8 cellular contexts compared by ENCODE assay signal in the genomic region with DNA sequence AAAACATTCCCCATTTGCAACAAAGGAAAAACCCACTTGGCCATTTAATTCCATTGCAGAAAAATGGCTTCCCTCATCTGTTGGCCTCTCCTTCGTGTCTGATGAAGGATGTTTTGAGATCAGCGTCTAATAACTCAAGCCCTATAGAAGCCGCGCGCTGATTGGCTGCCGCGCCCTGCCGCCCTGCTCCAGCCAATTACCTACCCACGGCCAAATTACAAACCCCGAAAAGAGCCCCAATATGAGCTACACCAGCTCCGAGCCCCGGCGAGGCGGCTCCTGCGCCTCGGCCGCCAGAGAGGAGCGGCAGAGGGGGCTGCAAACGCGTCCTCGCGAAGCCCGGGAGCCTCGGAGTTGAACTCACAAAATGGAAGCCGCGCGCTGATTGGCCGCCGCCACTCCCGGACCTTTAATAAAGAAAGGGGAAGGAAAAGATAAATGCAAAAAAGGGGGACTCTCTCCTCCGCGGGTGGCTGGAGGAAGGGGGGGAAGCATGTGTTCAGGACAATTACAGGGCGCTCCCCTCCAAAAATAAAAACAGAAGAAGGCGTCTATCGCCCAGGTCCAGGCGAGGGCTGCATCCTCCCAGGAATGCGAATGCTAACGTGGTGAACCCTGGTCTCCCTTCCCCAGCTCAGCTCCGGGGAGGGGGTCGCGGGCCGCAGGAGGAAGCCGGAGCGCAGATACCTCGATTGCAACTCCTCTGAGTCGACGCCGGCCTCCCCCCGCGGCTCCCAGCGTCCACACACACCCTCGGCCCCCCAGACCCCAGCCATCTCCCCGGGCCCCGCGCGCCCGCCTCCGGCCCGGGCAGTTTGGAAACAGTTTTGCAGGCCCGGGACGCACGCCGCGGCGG. TPM values are rescaled to one million over a fixed set of nuclear protein-coding genes. Genes with fewer than 3 reads are reported as not detected.
A peak's percentile ranks its signal among the peaks of the same experiment; 100 is the strongest.
DNase-seq lines count a peak whose midpoint lies in the region; ATAC-seq, FAIRE-seq and TF ChIP-seq lines count a peak whose summit lies in the region.

No MANE protein-coding gene starts in this region.

- WGBS in esophagus, 2 donors, result 0 to 1% methylated on average over 64 to 65 of the region's 65 CpGs

- TF ChIP-seq CTCF in D721Med (IDR thresholded peaks at IDR 0.05; ENCODE audit: insufficient read depth, missing control alignments) (no peak), Panc1 (IDR thresholded peaks at IDR 0.05) (no peak)

- POLR2A ChIA-PET in Panc1 (lab: Charles Lee), result interaction anchor here (0.6 to 1.2 kb wide), 3 partner anchors 10 to 452 kb away, joined by 3 read pairs; a partner anchor contains a TSS

- peak; percentile 11 for FAIRE-seq in D721Med (lab: Jason Lieb, UNC)

- no peaks in the 10 kb centered on the region for H3K27me3 ChIP-seq in Panc1 (ENCODE audit: control insufficient read depth, insufficient read depth, low read length)
- H3K27me3 ChIP-seq in esophagus (ENCODE audit: control insufficient read depth in 1 of 2, insufficient read depth in 2 of 2, low read length in 2 of 2), result no peaks in the 10 kb centered on the region
- H3K27me3 ChIP-seq in mucosa of rectum (ENCODE audit: control insufficient read depth in 2 of 2, insufficient read depth in 2 of 2, low read length in 2 of 2), result no peaks in the 10 kb centered on the region

- intact Hi-C loops in Panc1 (cut with micrococcal nuclease; ENCODE audit: unreplicated experiment), result no loop called here

- CTCF ChIA-PET in Panc1 (lab: Charles Lee), result interaction anchor here (0.5 to 1.1 kb wide), 2 partner anchors 9 to 26 kb away, joined by 3 to 4 read pairs; no protein-coding TSS in a partner anchor

- ATAC-seq in GM21576 (IDR thresholded peaks at IDR 0.05; ENCODE audit: unreplicated experiment) (peak; percentile 39), Panc1 (peak; percentile 60)

- no TSS peak for BruUV-seq in Panc1 (replicated peaks; lab: Mats Ljungman, UMichigan)

- peak overlapping the region; percentile 55 to 72 for H3K4me3 ChIP-seq in Panc1 (ENCODE audit: low read depth in 2 of 2, low read length in 2 of 2)
- peak overlapping the region; percentile 71 to 88 for H3K4me3 ChIP-seq in esophagus (ENCODE audit: low read depth in 1 of 2, low read length in 2 of 2)
- peak overlapping the region; percentile 87 to 90 for H3K4me3 ChIP-seq in mucosa of rectum (ENCODE audit: low read length in 2 of 2)

- H3K9ac ChIP-seq in mucosa of rectum (ENCODE audit: low read depth in 1 of 2, low read length in 2 of 2), result peak overlapping the region; percentile 96 to 98

- DNase-seq in D721Med (ENCODE audit: insufficient read length, low spot score) (peak; percentile 73), Panc1 (ENCODE audit: low read depth, low spot score) (no peak)
- DNase-seq in activated T-cell treated with anti-CD3 and anti-CD28 coated beads, Interleukin-2, amount 50 U/mL, for 48 hours, result peak; percentile 92 to 95
- peak; percentile 90 for DNase-seq in stimulated activated CD8-positive, alpha-beta memory T cell treated with anti-CD3 and anti-CD28 coated beads, Interleukin-4, amount 100 ng/mL, for 48 hours

- H3K9me3 ChIP-seq in KOPT-K1 (ENCODE audit: insufficient read depth, low read length, poor library complexity, severe bottlenecking), result no peaks in the 10 kb centered on the region
- no peaks in the 10 kb centered on the region for H3K9me3 ChIP-seq in Panc1 (ENCODE audit: control insufficient read depth, insufficient read depth, low read depth, low read length)
- no peaks in the 10 kb centered on the region for H3K9me3 ChIP-seq in esophagus (ENCODE audit: control insufficient read depth in 2 of 2, insufficient read depth in 1 of 2, low read depth in 1 of 2, low read length in 1 of 2)
- H3K9me3 ChIP-seq in mucosa of rectum (ENCODE audit: control insufficient read depth in 2 of 2, low read length in 2 of 2), result no peaks in the 10 kb centered on the region

- H3K27ac ChIP-seq in KOPT-K1 (ENCODE audit: low read depth, low read length, poor library complexity, severe bottlenecking), result peak overlapping the region; percentile 98
- H3K27ac ChIP-seq in Panc1 (ENCODE audit: low read length), result peak overlapping the region; percentile 98
- peak overlapping the region; percentile 99 for H3K27ac ChIP-seq in esophagus (ENCODE audit: low read depth in 2 of 2, low read length in 1 of 2)
- peak overlapping the region; percentile 100 for H3K27ac ChIP-seq in mucosa of rectum (ENCODE audit: low read depth in 2 of 2, low read length in 2 of 2)

- H3K4me1 ChIP-seq in Panc1 (ENCODE audit: control insufficient read depth, insufficient read depth, low read length) (peaks cover 26% of the 10 kb centered on the region), esophagus (ENCODE audit: control insufficient read depth in 2 of 2, insufficient read depth in 2 of 2, low read length in 1 of 2) (peaks cover 10 to 11% of the 10 kb centered on the region in 2 donors), mucosa of rectum (ENCODE audit: control insufficient read depth in 2 of 2, insufficient read depth in 2 of 2, low read length in 2 of 2) (peaks cover 37 to 41% of the 10 kb centered on the region in 2 donors)

- in situ Hi-C loops in Panc1 (cut with HindIII; ENCODE audit: low pct_unique_long_range_greater_than_20kb, low sequenced_read_pairs), result no loop called here

- peaks cover 37% of the 10 kb centered on the region for H3K36me3 ChIP-seq in KOPT-K1 (ENCODE audit: insufficient read depth, low read length)
- peaks cover 2% of the 10 kb centered on the region for H3K36me3 ChIP-seq in Panc1 (ENCODE audit: control insufficient read depth, insufficient read depth, low read length)
- H3K36me3 ChIP-seq in esophagus (ENCODE audit: control insufficient read depth in 2 of 2, insufficient read depth in 2 of 2, low read length in 1 of 2), result peaks cover 0 to 6% of the 10 kb centered on the region in 2 donors
- H3K36me3 ChIP-seq in mucosa of rectum (ENCODE audit: control insufficient read depth in 2 of 2, insufficient read depth in 2 of 2, low read length in 2 of 2), result peaks cover 1 to 11% of the 10 kb centered on the region in 2 donors

RNA-seq across cellular contexts. Expression of a gene that starts 0.7 kb away (rescaled TPM):
- 31.2 TPM for total RNA-seq in Panc1 (2021; ENCODE audit: unreplicated experiment)
- polyA plus RNA-seq in Panc1 (2012; ENCODE audit: insufficient read length), result 24.0 TPM
- polyA plus RNA-seq in esophagus, result 10 to 100 TPM in 1 of 2 donors, 1 to 10 TPM in 1; 7.7 to 12.8 TPM

RNA-seq across cellular contexts. Expression of a gene that starts 9.6 kb away (rescaled TPM):
- 71.8 TPM for total RNA-seq in Panc1 (2021; ENCODE audit: unreplicated experiment)
- 81.8 TPM for polyA plus RNA-seq in Panc1 (2012; ENCODE audit: insufficient read length)
- polyA plus RNA-seq in esophagus, result 1 to 10 TPM; 5.8 to 6.4 TPM

RNA-seq across cellular contexts. Expression of a gene that starts 55.6 kb away (rescaled TPM):
- 0.51 TPM for total RNA-seq in Panc1 (2021; ENCODE audit: unreplicated experiment)
- polyA plus RNA-seq in Panc1 (2012; ENCODE audit: insufficient read length), result 0.57 TPM
- polyA plus RNA-seq in esophagus, result under 1 TPM; 0.29 to 0.31 TPM
